In the genomic region with DNA sequence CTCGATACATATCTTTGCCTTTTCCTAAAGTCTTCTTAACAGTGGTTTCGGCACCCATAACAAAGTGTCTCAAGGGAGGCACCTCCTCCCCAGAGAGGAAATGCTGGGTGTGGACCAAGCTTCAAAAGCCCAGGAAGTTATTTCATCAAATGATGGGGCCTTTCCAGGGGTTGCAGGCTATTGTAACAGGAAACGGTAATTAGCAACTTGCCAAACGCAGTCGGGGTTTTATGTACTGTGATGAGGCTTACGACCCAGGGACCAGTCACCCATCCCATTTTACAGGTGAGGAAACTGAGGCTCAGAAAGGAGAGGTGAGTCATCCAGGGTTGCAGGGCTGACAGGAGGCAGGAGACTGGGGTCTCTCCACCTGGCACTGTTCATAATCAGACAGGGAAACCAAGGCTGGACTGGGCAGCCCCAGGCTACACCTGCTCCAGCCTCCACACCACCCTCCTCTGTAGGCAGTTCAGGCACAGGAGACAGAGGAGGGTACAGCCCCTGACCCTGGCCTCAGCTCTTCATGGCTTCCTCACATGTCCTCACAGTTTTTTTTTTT, we compare ENCODE assay signal across 9 cellular contexts. TPM values are rescaled to one million over a fixed set of nuclear protein-coding genes. Genes with fewer than 3 reads are reported as not detected.
DNase-seq lines count a peak whose midpoint lies in the region; ATAC-seq, FAIRE-seq and TF ChIP-seq lines count a peak whose summit lies in the region.
"Had no signal": no experiment of that assay in that cellular context is flagged by ENCODE, and none has a peak within 500 bp of the region (broad histone marks: within the 10 kb centered on the region; RNA-seq: fewer than 3 reads in every experiment).

No MANE protein-coding gene starts in this region.

- TF ChIP-seq RAD21 in HepG2 (CRISPR knock-in tag; IDR thresholded peaks at IDR 0.05) = no peak

- no peaks in the 10 kb centered on the region for H3K79me2 ChIP-seq in Loucy (ENCODE audit: insufficient read depth, low read length)
- H3K79me2 ChIP-seq in HepG2 (ENCODE audit: insufficient read depth, low read length) = no peaks in the 10 kb centered on the region

- H2AFZ ChIP-seq in Loucy (ENCODE audit: low read length) (no peak overlapping the region), HepG2 (ENCODE audit: low read length) (no peak overlapping the region)

- H3K4me1 Mint-ChIP-seq in naive thymus-derived CD4-positive, alpha-beta T cell = peaks cover 54 to 93% (median 82%) of the 10 kb centered on the region in 7 donors

- in situ Hi-C loops in HepG2 (cut with HindIII; ENCODE audit: extremely low pct_ligation_motif_present, low pct_unique_long_range_greater_than_20kb) = no loop called here

- TF ChIP-seq EP300 in HepG2 (IDR thresholded peaks at IDR 0.05; ENCODE audit: low read depth in 2 of 2, low read length in 2 of 2) (no peak), HepG2 (CRISPR knock-in tag; IDR thresholded peaks at IDR 0.05; ENCODE audit: borderline replicate concordance) (no peak)

- TF ChIP-seq POLR2A in HepG2 (IDR thresholded peaks at IDR 0.05; ENCODE audit: insufficient read depth in 1 of 2, low read depth in 2 of 2, low read length in 2 of 2) = no peak

- H3K4me2 ChIP-seq in Loucy (ENCODE audit: low read depth, low read length, poor library complexity, severe bottlenecking) (peak overlapping the region; percentile 82), HepG2 (ENCODE audit: low read depth, low read length) (no peak overlapping the region)

- intact Hi-C loops in naive thymus-derived CD4-positive, alpha-beta T cell (cut with micrococcal nuclease) = loop anchor here (1.0 to 2.0 kb wide), 12 partner anchors 14 to 106 kb away; a partner anchor contains a TSS
- intact Hi-C loops in HepG2 (cut with micrococcal nuclease; ENCODE audit: unreplicated experiment) = no loop called here

- H3K9me3 Mint-ChIP-seq in naive thymus-derived CD4-positive, alpha-beta T cell = peaks cover 0 to 3% (median 0%) of the 10 kb centered on the region in 11 donors

- no peak for TF ChIP-seq CTCF in Loucy (conservative IDR thresholded peaks at IDR 0.05; ENCODE audit: low read length)
- no peak for TF ChIP-seq CTCF in HepG2 (CRISPR knock-in tag; IDR thresholded peaks at IDR 0.05)
- TF ChIP-seq CTCF in BE2C (IDR thresholded peaks at IDR 0.05; ENCODE audit: low read depth, low read length) = no peak

- peaks cover 15 to 50% (median 44%) of the 10 kb centered on the region in 5 donors for H3K36me3 Mint-ChIP-seq in naive thymus-derived CD4-positive, alpha-beta T cell

- H4K20me1 ChIP-seq in Loucy (ENCODE audit: insufficient read depth, low read length, poor library complexity, severe bottlenecking) (no peaks in the 10 kb centered on the region), HepG2 (ENCODE audit: insufficient read depth, low read length) (no peaks in the 10 kb centered on the region)

- no peaks in the 10 kb centered on the region for H3F3A ChIP-seq in Loucy (ENCODE audit: low read depth)

- H3K9me2 ChIP-seq in Loucy (replicated peaks; ENCODE audit: low read depth, low read length) = no peaks in the 10 kb centered on the region

- ATAC-seq in naive thymus-derived CD4-positive, alpha-beta T cell = peak; percentile 93
- no peak for ATAC-seq in HepG2

- WGBS in HepG2 (ENCODE audit: low lambda C conversion rate) = 62% methylated on average over 5 of the region's 6 CpGs

- FAIRE-seq in HepG2 (lab: Jason Lieb, UNC) = no peak

- H3K4me3 ChIP-seq in Loucy (ENCODE audit: low read length, poor library complexity, severe bottlenecking) (peak overlapping the region; percentile 36), HepG2 (replicated peaks in 1 of 3; ENCODE audit: insufficient read depth in 1 of 3, low read depth in 2 of 3, low read length in 3 of 3) (no peak overlapping the region), BE2C (ENCODE audit: low read depth, low read length) (no peak overlapping the region)
- H3K4me3 ChIP-seq in naive thymus-derived CD4-positive, alpha-beta T cell (ENCODE audit: low read length) = peak overlapping the region; percentile 49

- H3K9ac ChIP-seq in Loucy (ENCODE audit: low read depth, low read length, poor library complexity, severe bottlenecking) (peak overlapping the region; percentile 54), HepG2 (ENCODE audit: insufficient read depth, low read depth, low read length) (no peak overlapping the region)

- H3K4me3 Mint-ChIP-seq in naive thymus-derived CD4-positive, alpha-beta T cell = peak overlapping the region; percentile 80 to 91 (median 88)

- BruUV-seq in HepG2 (replicated peaks; lab: Mats Ljungman, UMichigan) = no TSS peak

- H3K9me3 ChIP-seq in Loucy (ENCODE audit: insufficient read depth, low read depth, low read length) = no peaks in the 10 kb centered on the region
- no peaks in the 10 kb centered on the region for H3K9me3 ChIP-seq in naive thymus-derived CD4-positive, alpha-beta T cell (ENCODE audit: control insufficient read depth in 2 of 3, low read length in 3 of 3)
- no peaks in the 10 kb centered on the region for H3K9me3 ChIP-seq in HepG2 (ENCODE audit: low read length)
- H3K9me3 ChIP-seq in BE2C = no peaks in the 10 kb centered on the region

- peaks cover 35% of the 10 kb centered on the region for H3K4me1 ChIP-seq in Loucy (ENCODE audit: insufficient read depth, low read length, poor library complexity, severe bottlenecking)
- peaks cover 62 to 93% of the 10 kb centered on the region in 2 donors for H3K4me1 ChIP-seq in naive thymus-derived CD4-positive, alpha-beta T cell (ENCODE audit: control insufficient read depth in 2 of 2, insufficient read depth in 2 of 2, low read length in 2 of 2)
- H3K4me1 ChIP-seq in HepG2 (ENCODE audit: insufficient read depth, low read length) = peaks cover 13% of the 10 kb centered on the region
- no peaks in the 10 kb centered on the region for H3K4me1 ChIP-seq in BE2C

- DNase-seq in CD1c-positive myeloid dendritic cell (ENCODE audit: extremely low spot score) = peak; percentile 25
- DNase-seq in activated CD8-positive, alpha-beta memory T cell treated with anti-CD3 and anti-CD28 coated beads for 4 hours (ENCODE audit: low read depth in 2 of 2) = peak; percentile 21 to 44
- peak; percentile 38 to 94 (median 91) for DNase-seq in naive thymus-derived CD4-positive, alpha-beta T cell
- DNase-seq in NCI-H1092 (lab: John Stamatoyannopoulos, UW) = no peak
- DNase-seq in HepG2 (ENCODE audit: low spot score) = no peak
- no peak for DNase-seq in BE2C
- no peak for DNase-seq in NCI-H345 (lab: John Stamatoyannopoulos, UW)
- DNase-seq: DMS 273 treated with DMSO at 0.1 percent for 48 hours had no signal

- CTCF ChIA-PET in naive thymus-derived CD4-positive, alpha-beta T cell (lab: Charles Lee) = interaction anchor here (0.6 to 2.1 kb wide), 13 partner anchors 9 to 81 kb away, joined by 3 to 12 read pairs (median 4); no protein-coding TSS in a partner anchor
- CTCF ChIA-PET in HepG2 (lab: Yijun Ruan, JAX; ENCODE audit: low intra/inter-chr PET ratio, low total read pairs) = no interaction called here

- POLR2A ChIA-PET in naive thymus-derived CD4-positive, alpha-beta T cell (lab: Charles Lee) = interaction anchor here (0.5 to 19.6 kb wide), 29 partner anchors 9 to 126 kb away, joined by 3 to 365 read pairs (median 5); a partner anchor contains a TSS
- POLR2A ChIA-PET in HepG2 (lab: Yijun Ruan, JAX) = no interaction called here

- H3K27ac Mint-ChIP-seq in naive thymus-derived CD4-positive, alpha-beta T cell = peak overlapping the region; percentile 96 to 100 (median 99)

- H3K36me3 ChIP-seq in Loucy (ENCODE audit: insufficient read depth, low read length) = peaks cover 45% of the 10 kb centered on the region; the same call in 1 of the 2 replicates
- H3K36me3 ChIP-seq in naive thymus-derived CD4-positive, alpha-beta T cell (ENCODE audit: control insufficient read depth in 2 of 3, insufficient read depth in 3 of 3, low read length in 3 of 3) = peaks cover 15 to 67% (median 33%) of the 10 kb centered on the region in 3 experiments
- no peaks in the 10 kb centered on the region for H3K36me3 ChIP-seq in HepG2 (replicated peaks in 1 of 2; ENCODE audit: control insufficient read depth in 1 of 2, insufficient read depth in 2 of 2, low read length in 2 of 2)
- no peaks in the 10 kb centered on the region for H3K36me3 ChIP-seq in BE2C

- peak overlapping the region; percentile 90 for H3K27ac ChIP-seq in naive thymus-derived CD4-positive, alpha-beta T cell (ENCODE audit: low read depth, low read length)
- H3K27ac ChIP-seq in HepG2 (ENCODE audit: extremely low read length, insufficient read depth, low read length) = no peak overlapping the region

- H3K27me3 Mint-ChIP-seq in naive thymus-derived CD4-positive, alpha-beta T cell = no peaks in the 10 kb centered on the region

- H3K27me3 ChIP-seq in Loucy (ENCODE audit: insufficient read depth, low read length, poor library complexity, severe bottlenecking) (no peaks in the 10 kb centered on the region), HepG2 (ENCODE audit: control insufficient read depth in 1 of 2, insufficient read depth in 2 of 2, low read length in 2 of 2) (no peaks in the 10 kb centered on the region), BE2C (no peaks in the 10 kb centered on the region; the same call in 1 of the 2 replicates)
- no peaks in the 10 kb centered on the region for H3K27me3 ChIP-seq in naive thymus-derived CD4-positive, alpha-beta T cell (ENCODE audit: control insufficient read depth in 2 of 2, insufficient read depth in 2 of 2, low read length in 2 of 2)

RNA-seq across cellular contexts. Expression of a gene that starts 30.0 kb away (rescaled TPM):
- 10 to 100 TPM; 62.8 to 83.5 (median 68.7) TPM for total RNA-seq in naive thymus-derived CD4-positive, alpha-beta T cell
- 100 to 1,000 TPM; 186 to 315 TPM for polyA plus RNA-seq in naive thymus-derived CD4-positive, alpha-beta T cell
- 6.0 and 7.0 TPM in 2 replicates for total RNA-seq in HepG2 (2016; rRNA removed; fragmentation: Illumina TruSeq; extraction: Trizol)
- 10.2 and 12.4 TPM in 2 replicates for total RNA-seq in HepG2 (2016; cell fraction: cytosol; rRNA removed; fragmentation: Illumina TruSeq; extraction: Trizol; ENCODE audit: low read depth)
- 6.3 and 8.8 TPM in 2 replicates for total RNA-seq in HepG2 (2016; cell fraction: insoluble cytoplasmic fraction; rRNA removed; fragmentation: Illumina TruSeq; extraction: Trizol)
- total RNA-seq in HepG2 (2016; cell fraction: membrane; rRNA removed; fragmentation: Illumina TruSeq; extraction: Trizol) = 10.0 and 14.6 TPM in 2 replicates
- 4.9 and 5.2 TPM in 2 replicates for total RNA-seq in HepG2 (2016; cell fraction: nucleus; rRNA removed; fragmentation: Illumina TruSeq; extraction: Trizol)
- polyA plus RNA-seq in HepG2 (2011; rRNA removed) = 9.1 and 11.7 TPM in 2 replicates
- polyA plus RNA-seq in HepG2 (2011; cell fraction: cytosol; rRNA removed) = 6.2 and 9.7 TPM in 2 replicates
- 4.6 and 5.9 TPM in 2 replicates for polyA plus RNA-seq in HepG2 (2011; cell fraction: nucleus; rRNA removed)
- 4.2 and 5.4 TPM in 2 replicates for polyA plus RNA-seq in HepG2 (2012)
- polyA plus RNA-seq in HepG2 (2016; cell fraction: cytosol; fragmentation: Illumina TruSeq; extraction: Trizol; ENCODE audit: low read depth) = 12.5 and 16.5 TPM in 2 replicates
- polyA plus RNA-seq in HepG2 (2016; cell fraction: insoluble cytoplasmic fraction; fragmentation: Illumina TruSeq; extraction: Trizol; ENCODE audit: low read depth) = 5.3 and 7.1 TPM in 2 replicates
- polyA plus RNA-seq in HepG2 (2016; cell fraction: membrane; fragmentation: Illumina TruSeq; extraction: Trizol; ENCODE audit: low read depth) = 12.6 and 14.6 TPM in 2 replicates
- 9.7 and 10.7 TPM in 2 replicates for polyA plus RNA-seq in HepG2 (2016; cell fraction: nucleus; fragmentation: Illumina TruSeq; extraction: Trizol; ENCODE audit: insufficient read depth, low read depth)
- polyA minus RNA-seq in HepG2 (2011; rRNA and poly(A)+ RNA removed; ENCODE audit: low replicate concordance) = 7.9 TPM in 1 of 2 replicates, not detected in the other
- 1.8 and 2.8 TPM in 2 replicates for polyA minus RNA-seq in HepG2 (2011; cell fraction: cytosol; rRNA and poly(A)+ RNA removed)
- 0.90 and 0.99 TPM in 2 replicates for polyA minus RNA-seq in HepG2 (2011; cell fraction: nucleus; rRNA and poly(A)+ RNA removed)
- 1.0 TPM for polyA plus RNA-seq in BE2C (2012; ENCODE audit: insufficient read depth, insufficient read length, low read depth)

Comparison
In these comparisons a context has a peak if more than half of its experiments do, and no peak if none do; other contexts are left out.
1. DNase-seq: peak in CD1c-positive myeloid dendritic cell (single experiment), activated CD8-positive, alpha-beta memory T cell treated with anti-CD3 and anti-CD28 coated beads for 4 hours (2 of 2) and naive thymus-derived CD4-positive, alpha-beta T cell (9 of 9); none in NCI-H1092 (single experiment), HepG2 (single experiment), BE2C (single experiment) and NCI-H345 (single experiment).
2. H3K4me3 ChIP-seq: peak in Loucy (single experiment) and naive thymus-derived CD4-positive, alpha-beta T cell (single experiment); none in HepG2 (0 of 3) and BE2C (single experiment).